In the genomic region with DNA sequence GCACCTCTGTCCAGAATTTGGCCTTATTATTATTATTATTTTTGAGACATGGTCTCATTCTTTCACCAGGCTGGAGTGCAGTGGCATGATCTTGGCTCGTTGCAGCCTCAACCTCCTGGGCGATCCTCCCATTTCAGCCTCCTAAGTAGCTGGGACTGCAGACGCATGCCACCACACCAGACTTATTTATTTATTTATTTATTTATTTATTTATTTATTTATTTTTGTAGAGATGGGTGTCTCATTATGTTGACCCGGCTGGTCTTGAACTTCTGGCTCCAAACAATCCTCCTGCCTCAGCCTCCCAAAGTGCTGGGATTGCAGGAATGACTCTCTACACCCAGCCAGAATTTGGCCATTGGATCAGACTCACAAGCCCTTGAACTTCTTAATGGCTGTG, we compare ENCODE assay signal across 32 cellular contexts. TPM values are rescaled to one million over a fixed set of nuclear protein-coding genes. Genes with fewer than 3 reads are reported as not detected.
"Had no signal": no experiment of that assay in that cellular context is flagged by ENCODE, and none has a peak within 500 bp of the region (broad histone marks: within the 10 kb centered on the region; RNA-seq: fewer than 3 reads in every experiment).

No MANE protein-coding gene starts in this region.

- H3K27me3 ChIP-seq: adrenal gland, body of pancreas, breast epithelium, MG63 had no signal

- DNase-seq: activated CD4-positive, alpha-beta T cell treated with anti-CD3 and anti-CD28 coated beads for 36 hours; activated CD4-positive, alpha-beta T cell treated with anti-CD3 and anti-CD28 coated beads, Interleukin-2, amount 10 ng/mL, durations not matched to agents 7 days and 5 days; activated CD4-positive, alpha-beta T cell treated with anti-CD3 and anti-CD28 coated beads, Interleukin-2, amount 50 U/mL, for 48 hours; activated CD8-positive, alpha-beta T cell treated with anti-CD3 and anti-CD28 coated beads, Interleukin-2, amount 10 ng/mL, durations not matched to agents 7 days and 5 days; activated gamma-delta T cell treated with Interleukin-2 at 50 U/mL for 16 hours; activated naive CD4-positive, alpha-beta T cell treated with anti-CD3 and anti-CD28 coated beads for 36 hours; activated T-cell treated with anti-CD3 and anti-CD28 coated beads, Interleukin-2, amount 50 U/mL, for 4 hours; adrenal gland; body of pancreas; Kasumi-1; MG63; NCI-H1048; NCI-H1105 treated with DMSO at 0.1 percent for 48 hours; NCI-H1436; NCI-H1694; NCI-H1930; NCI-H2081 treated with DMSO at 0.1 percent for 48 hours; NCI-H226; NCI-H526; NCI-H748 treated with DMSO at 0.1 percent for 48 hours; PC-9 had no signal

- H3K4me3 Mint-ChIP-seq: activated CD4-positive, alpha-beta T cell treated with anti-CD3 and anti-CD28 coated beads for 36 hours; activated CD4-positive, alpha-beta T cell treated with anti-CD3 and anti-CD28 coated beads, Interleukin-2, amount 10 ng/mL, durations not matched to agents 7 days and 5 days; activated CD8-positive, alpha-beta T cell treated with anti-CD3 and anti-CD28 coated beads, Interleukin-2, amount 10 ng/mL, durations not matched to agents 7 days and 5 days; activated naive CD4-positive, alpha-beta T cell treated with anti-CD3 and anti-CD28 coated beads for 36 hours; activated T-cell treated with anti-CD3 and anti-CD28 coated beads, Interleukin-2, amount 50 U/mL, for 4 hours; activated T-helper 1 cell treated with anti-CD3 and anti-CD28 coated beads, Interleukin-12 subunit alpha, Interleukin-12 subunit beta, Interleukin-2, Interleukin-4 antibody, amounts not matched to agents 30 ng/mL and 10 ng/mL and 1 ng/mL, durations not matched to agents 14 hours and 24 hours and 36 hours; T-helper 1 cell treated with Interleukin-12 subunit alpha and Interleukin-12 subunit beta and Interleukin-4 antibody, amounts not matched to agents 30 μg/mL and 1 μg/mL, for 36 hours; T-helper 2 cell treated with Interferon-gamma antibody and Interleukin-4, amounts not matched to agents 5 μg/mL and 100 μg/mL, for 36 hours had no signal

- H3K4me3 ChIP-seq: adrenal gland, body of pancreas, breast epithelium, MG63, PC-9 had no signal

- H3K9me3 Mint-ChIP-seq: activated CD4-positive, alpha-beta T cell treated with anti-CD3 and anti-CD28 coated beads, Interleukin-2, amount 10 ng/mL, durations not matched to agents 7 days and 5 days; activated naive CD4-positive, alpha-beta T cell treated with anti-CD3 and anti-CD28 coated beads for 36 hours; activated naive CD4-positive, alpha-beta T cell treated with anti-CD3 and anti-CD28 coated beads, Interleukin-2, amount 50 U/mL, for 72 hours; activated T-cell treated with anti-CD3 and anti-CD28 coated beads, Interleukin-2, amount 50 U/mL, for 4 hours; activated T-helper 1 cell treated with anti-CD3 and anti-CD28 coated beads, Interleukin-12 subunit alpha, Interleukin-12 subunit beta, Interleukin-2, Interleukin-4 antibody, amounts not matched to agents 30 ng/mL and 10 ng/mL and 1 ng/mL, durations not matched to agents 14 hours and 24 hours and 36 hours; T-helper 1 cell treated with Interleukin-12 subunit alpha and Interleukin-12 subunit beta and Interleukin-4 antibody, amounts not matched to agents 30 μg/mL and 1 μg/mL, for 36 hours; T-helper 2 cell treated with Interferon-gamma antibody and Interleukin-4, amounts not matched to agents 5 μg/mL and 100 μg/mL, for 36 hours had no signal

- ATAC-seq: activated CD4-positive, alpha-beta T cell treated with anti-CD3 and anti-CD28 coated beads for 36 hours; activated CD4-positive, CD25-positive, alpha-beta regulatory T cell treated with anti-CD3 and anti-CD28 coated beads, Interleukin-2, amount 50 U/mL, for 24 hours; activated CD8-positive, alpha-beta T cell treated with anti-CD3 and anti-CD28 coated beads, Interleukin-2, amount 10 ng/mL, durations not matched to agents 7 days and 5 days; activated naive CD4-positive, alpha-beta T cell treated with anti-CD3 and anti-CD28 coated beads, Interleukin-2, amount 50 U/mL, for 72 hours; activated T-cell treated with anti-CD3 and anti-CD28 coated beads, Interleukin-2, amount 50 U/mL, for 4 hours; body of pancreas; Right ventricle myocardium inferior had no signal

- H3K4me1 ChIP-seq: adrenal gland, breast epithelium had no signal

- H3K27ac Mint-ChIP-seq: activated CD4-positive, alpha-beta T cell treated with anti-CD3 and anti-CD28 coated beads for 36 hours; activated CD4-positive, alpha-beta T cell treated with anti-CD3 and anti-CD28 coated beads, Interleukin-2, amount 10 ng/mL, durations not matched to agents 7 days and 5 days; activated CD8-positive, alpha-beta T cell treated with anti-CD3 and anti-CD28 coated beads, Interleukin-2, amount 10 ng/mL, durations not matched to agents 7 days and 5 days; activated naive CD4-positive, alpha-beta T cell treated with anti-CD3 and anti-CD28 coated beads for 36 hours; activated naive CD4-positive, alpha-beta T cell treated with anti-CD3 and anti-CD28 coated beads, Interleukin-2, amount 50 U/mL, for 72 hours; activated T-helper 1 cell treated with anti-CD3 and anti-CD28 coated beads, Interleukin-12 subunit alpha, Interleukin-12 subunit beta, Interleukin-2, Interleukin-4 antibody, amounts not matched to agents 30 ng/mL and 10 ng/mL and 1 ng/mL, durations not matched to agents 14 hours and 24 hours and 36 hours; T-helper 1 cell treated with Interleukin-12 subunit alpha and Interleukin-12 subunit beta and Interleukin-4 antibody, amounts not matched to agents 30 μg/mL and 1 μg/mL, for 36 hours; T-helper 2 cell treated with Interferon-gamma antibody and Interleukin-4, amounts not matched to agents 5 μg/mL and 100 μg/mL, for 36 hours had no signal

- H3K27me3 Mint-ChIP-seq: activated CD4-positive, alpha-beta T cell treated with anti-CD3 and anti-CD28 coated beads, Interleukin-2, amount 10 ng/mL, durations not matched to agents 7 days and 5 days had no signal

- H3K9me3 ChIP-seq: adrenal gland, body of pancreas, breast epithelium, MG63 had no signal

- H2AFZ ChIP-seq: PC-9 had no signal

- H3K4me1 Mint-ChIP-seq: activated CD4-positive, alpha-beta T cell treated with anti-CD3 and anti-CD28 coated beads, Interleukin-2, amount 10 ng/mL, durations not matched to agents 7 days and 5 days had no signal

- H3K36me3 Mint-ChIP-seq: activated naive CD4-positive, alpha-beta T cell treated with anti-CD3 and anti-CD28 coated beads, Interleukin-2, amount 50 U/mL, for 72 hours had no signal

- H3K27ac ChIP-seq: adrenal gland, body of pancreas, breast epithelium, PC-9, RWPE1 had no signal

- H3K36me3 ChIP-seq: adrenal gland, breast epithelium, MG63 had no signal

- H3K4me2 ChIP-seq: PC-9 had no signal

RNA-seq across cellular contexts. Expression of gene BLNK, which starts 6.4 kb away (rescaled TPM):
- total RNA-seq: activated CD4-positive, alpha-beta T cell treated with anti-CD3 and anti-CD28 coated beads for 36 hours; activated CD4-positive, alpha-beta T cell treated with anti-CD3 and anti-CD28 coated beads, Interleukin-2, amount 10 ng/mL, durations not matched to agents 7 days and 5 days; activated CD8-positive, alpha-beta T cell treated with anti-CD3 and anti-CD28 coated beads, Interleukin-2, amount 10 ng/mL, durations not matched to agents 7 days and 5 days; activated naive CD4-positive, alpha-beta T cell treated with anti-CD3 and anti-CD28 coated beads for 36 hours; activated naive CD4-positive, alpha-beta T cell treated with anti-CD3 and anti-CD28 coated beads, Interleukin-2, amount 50 U/mL, for 72 hours; activated T-helper 1 cell treated with anti-CD3 and anti-CD28 coated beads, Interleukin-12 subunit alpha, Interleukin-12 subunit beta, Interleukin-2, Interleukin-4 antibody, amounts not matched to agents 30 ng/mL and 10 ng/mL and 1 ng/mL, durations not matched to agents 14 hours and 24 hours and 36 hours; astrocyte; NCI-H460 had no signal

RNA-seq across cellular contexts. Expression of gene DNTT, which starts 39.3 kb away (rescaled TPM):
- total RNA-seq: activated CD4-positive, alpha-beta T cell treated with anti-CD3 and anti-CD28 coated beads for 36 hours; activated CD4-positive, alpha-beta T cell treated with anti-CD3 and anti-CD28 coated beads, Interleukin-2, amount 10 ng/mL, durations not matched to agents 7 days and 5 days; activated CD8-positive, alpha-beta T cell treated with anti-CD3 and anti-CD28 coated beads, Interleukin-2, amount 10 ng/mL, durations not matched to agents 7 days and 5 days; activated T-cell treated with anti-CD3 and anti-CD28 coated beads, Interleukin-2, amount 50 U/mL, for 4 hours; activated T-helper 1 cell treated with anti-CD3 and anti-CD28 coated beads, Interleukin-12 subunit alpha, Interleukin-12 subunit beta, Interleukin-2, Interleukin-4 antibody, amounts not matched to agents 30 ng/mL and 10 ng/mL and 1 ng/mL, durations not matched to agents 14 hours and 24 hours and 36 hours; adrenal gland; astrocyte; body of pancreas; breast epithelium; cardiac septum; NCI-H460; PC-9; Right ventricle myocardium inferior had no signal
- polyA plus RNA-seq: adrenal gland had no signal
